In genomic region chr2:110104025-110104771, GRCh38 we compare ENCODE assay signal across 9 cellular contexts. TPM values are rescaled to one million over a fixed set of nuclear protein-coding genes. Genes with fewer than 3 reads are reported as not detected.
DNase-seq lines count a peak whose midpoint lies in the region; TF ChIP-seq lines count a peak whose summit lies in the region.
"Had no signal": no experiment of that assay in that cellular context is flagged by ENCODE, and none has a peak within 500 bp of the region (broad histone marks: within the 10 kb centered on the region; RNA-seq: fewer than 3 reads in every experiment).

No MANE protein-coding gene starts in this region.

- H3K27ac ChIP-seq in duodenal mucosa (ENCODE audit: low read depth, low read length): peak overlapping the region; percentile 72

- TF ChIP-seq CTCF in HFFc6 (IDR thresholded peaks at IDR 0.05): no peak

- H3K9me3 Mint-ChIP-seq in HFFc6: no peaks in the 10 kb centered on the region

- no peak overlapping the region for H3K4me3 Mint-ChIP-seq in HFFc6

- peak overlapping the region; percentile 21 to 49 for H3K9ac ChIP-seq in duodenal mucosa (ENCODE audit: low read depth in 1 of 2, low read length in 2 of 2)

- H3K9me3 ChIP-seq in duodenal mucosa (ENCODE audit: control insufficient read depth in 1 of 2, low read length in 2 of 2): no peaks in the 10 kb centered on the region

- no peaks in the 10 kb centered on the region for H3K27me3 ChIP-seq in duodenal mucosa (ENCODE audit: control insufficient read depth in 1 of 2, insufficient read depth in 2 of 2, low read length in 2 of 2)

- H3K4me1 Mint-ChIP-seq in HFFc6 (ENCODE audit: low read depth): peaks cover 94% of the 10 kb centered on the region

- H3K4me3 ChIP-seq in duodenal mucosa (ENCODE audit: low read depth in 1 of 2, low read length in 2 of 2): no peak overlapping the region
- H3K4me3 ChIP-seq: smooth muscle cell had no signal

- H3K36me3 ChIP-seq in duodenal mucosa (ENCODE audit: control insufficient read depth in 1 of 2, insufficient read depth in 2 of 2, low read length in 2 of 2): peaks cover 0 to 15% of the 10 kb centered on the region in 2 donors

- DNase-seq in HFFc6 (no peak), NCI-H446 (lab: John Stamatoyannopoulos, UW) (peak; percentile 50 to 64), renal cortical epithelial cell (ENCODE audit: low read depth) (peak; percentile 100), NOMO-1 treated with dmso at 0.1 percent for 144 hours (lab: John Stamatoyannopoulos, UW; ENCODE audit: unreplicated experiment) (no peak), nucleus accumbens (lab: John Stamatoyannopoulos, UW) (no peak), medulla oblongata (ENCODE audit: extremely low spot score) (no peak)
- DNase-seq: activated CD4-positive, CD25-positive, alpha-beta regulatory T cell had no signal

- peaks cover 11% of the 10 kb centered on the region for H3K36me3 Mint-ChIP-seq in HFFc6 (ENCODE audit: low read depth)

- H3K27me3 Mint-ChIP-seq in HFFc6 (ENCODE audit: insufficient read depth): no peaks in the 10 kb centered on the region; the same call in 1 of the 2 replicates

- peaks cover 58% of the 10 kb centered on the region in 2 donors for H3K4me1 ChIP-seq in duodenal mucosa (ENCODE audit: control insufficient read depth in 1 of 2, insufficient read depth in 2 of 2, low read length in 2 of 2)

- peak overlapping the region; percentile 93 for H3K27ac Mint-ChIP-seq in HFFc6

RNA-seq across cellular contexts. Expression of gene MALL, which starts 11.4 kb away (rescaled TPM):
- total RNA-seq in HFFc6 (2021; fragmentation: NEBNext Ultra II Directional; extraction: Animal tissue kit (Norgen Biotek cat#: 25700)): 10 to 100 TPM; 23.7 to 40.9 (median 28.5) TPM
- total RNA-seq in renal cortical epithelial cell: 9.7 and 60.8 TPM in 2 replicates

Comparison
In these comparisons a context has a peak if more than half of its experiments do, and no peak if none do; other contexts are left out.
1. DNase-seq: peak in NCI-H446 (2 of 2) and renal cortical epithelial cell (single experiment); none in HFFc6 (single experiment), NOMO-1 treated with dmso at 0.1 percent for 144 hours (single experiment), nucleus accumbens (0 of 56) and medulla oblongata (single experiment).